ENCODE assay signal across 10 cellular contexts in genomic region chr22:35411112-35411511, GRCh38. TPM values are rescaled to one million over a fixed set of nuclear protein-coding genes. Genes with fewer than 3 reads are reported as not detected.
DNase-seq lines count a peak whose midpoint lies in the region; ATAC-seq, FAIRE-seq and TF ChIP-seq lines count a peak whose summit lies in the region.
"Had no signal": no experiment of that assay in that cellular context is flagged by ENCODE, and none has a peak within 500 bp of the region (broad histone marks: within the 10 kb centered on the region; RNA-seq: fewer than 3 reads in every experiment).

No MANE protein-coding gene starts in this region.

- peak overlapping the region; percentile 61 for H3K27ac Mint-ChIP-seq in T-helper 17 cell

- H3K9ac ChIP-seq in mesendoderm (ENCODE audit: low read length): no peak overlapping the region

- H2BK15ac ChIP-seq in mesendoderm (replicated peaks; ENCODE audit: low read depth): no peak overlapping the region

- peaks cover 57% of the 10 kb centered on the region for H3K36me3 ChIP-seq in mesendoderm (ENCODE audit: control insufficient read depth, insufficient read depth, low read length)

- peak; percentile 50 for TF ChIP-seq CTCF in GM12865 (IDR thresholded peaks at IDR 0.05; ENCODE audit: insufficient read depth, low read depth, low read length, missing control alignments)

- no peak overlapping the region for H3K4me3 Mint-ChIP-seq in T-helper 17 cell

- H3K18ac ChIP-seq in mesendoderm (ENCODE audit: low read length): no peak overlapping the region

- H4K5ac ChIP-seq in mesendoderm (ENCODE audit: low read length): no peak overlapping the region

- peaks cover 13% of the 10 kb centered on the region for H3K4me1 Mint-ChIP-seq in T-helper 17 cell

- H4K8ac ChIP-seq in mesendoderm (ENCODE audit: low read depth, low read length): no peak overlapping the region

- no peak overlapping the region for H2BK120ac ChIP-seq in mesendoderm (ENCODE audit: low read depth, low read length)

- H3K4ac ChIP-seq in mesendoderm (ENCODE audit: low read depth, low read length): no peak overlapping the region

- no peak overlapping the region for H3K23ac ChIP-seq in mesendoderm (ENCODE audit: low read length)

- no peaks in the 10 kb centered on the region for H3K79me2 ChIP-seq in mesendoderm (ENCODE audit: control insufficient read depth, insufficient read depth, low read length)

- no peaks in the 10 kb centered on the region for H3K9me3 ChIP-seq in T-helper 17 cell (ENCODE audit: control insufficient read depth, low read length, poor library complexity, severe bottlenecking)

- no peaks in the 10 kb centered on the region for H3K4me1 ChIP-seq in mesendoderm (ENCODE audit: control insufficient read depth, low read depth, low read length)

- H3K4me2 ChIP-seq in mesendoderm (ENCODE audit: low read length): no peak overlapping the region

- no peak overlapping the region for H3K27ac ChIP-seq in mesendoderm (ENCODE audit: low read depth, low read length)

- DNase-seq in GM12865 (ENCODE audit: low read depth) (peak; percentile 82), GM19239 (ENCODE audit: insufficient read length, low spot score) (peak; percentile 53), T-helper 17 cell (no peak), mesendoderm (peak; percentile 18), NOMO-1 (lab: John Stamatoyannopoulos, UW; ENCODE audit: unreplicated experiment in 2 of 2) (no peak), urothelium cell line (ENCODE audit: low spot score) (no peak)
- no peak for DNase-seq in stimulated activated naive CD4-positive, alpha-beta T cell (lab: John Stamatoyannopoulos, UW)
- DNase-seq: EL had no signal

- no peaks in the 10 kb centered on the region for H3K27me3 ChIP-seq in mesendoderm (ENCODE audit: insufficient read depth, low read length, poor library complexity)

- peak overlapping the region; percentile 30 for H3K4me3 ChIP-seq in GM12865 (ENCODE audit: low read depth, low read length)
- H3K4me3 ChIP-seq in mesendoderm (ENCODE audit: low read length): no peak overlapping the region
- H3K4me3 ChIP-seq: K562 had no signal

- H2AK5ac ChIP-seq in mesendoderm (ENCODE audit: low read length): no peak overlapping the region

- H2BK5ac ChIP-seq in mesendoderm (ENCODE audit: low read length): no peak overlapping the region

- FAIRE-seq in GM19239 (lab: Jason Lieb, UNC): peak; percentile 98
- no peak for FAIRE-seq in urothelium cell line (lab: Jason Lieb, UNC)
- FAIRE-seq: K562 had no signal

- no CpG with 5 or more reads among the region's 7 CpGs for WGBS in mesendoderm (ENCODE audit: extremely low coverage, insufficient coverage, low lambda C conversion rate)

- H3K36me3 Mint-ChIP-seq in T-helper 17 cell (ENCODE audit: low read depth): peaks cover 23% of the 10 kb centered on the region

- H3K79me1 ChIP-seq in mesendoderm (ENCODE audit: low read length): peaks cover 4% of the 10 kb centered on the region

- ATAC-seq in T-helper 17 cell: no peak
- ATAC-seq in HG03196 (IDR thresholded peaks at IDR 0.05; ENCODE audit: unreplicated experiment): no peak
- ATAC-seq: K562 had no signal

- no peak overlapping the region for H3K56ac ChIP-seq in mesendoderm (ENCODE audit: low read length)

- H3K27me3 Mint-ChIP-seq in T-helper 17 cell: no peaks in the 10 kb centered on the region

RNA-seq across cellular contexts. Expression of gene MCM5, which starts 11.2 kb away (rescaled TPM):
- total RNA-seq in T-helper 17 cell: 10 to 100 TPM; 22.6 to 32.6 TPM
- 147 TPM for polyA plus RNA-seq in mesendoderm (2013, experiment 1 of 2)
- 148 TPM for polyA plus RNA-seq in mesendoderm (2013, experiment 2 of 2)

RNA-seq across cellular contexts. Expression of gene HMOX1, which starts 30.2 kb away (rescaled TPM):
- 1 to 10 TPM; 1.1 to 3.0 TPM for total RNA-seq in T-helper 17 cell
- 10.1 TPM for polyA plus RNA-seq in mesendoderm (2013, experiment 1 of 2)
- polyA plus RNA-seq in mesendoderm (2013, experiment 2 of 2): 11.1 TPM
- total RNA-seq: K562 had no signal
- polyA plus RNA-seq: K562 had no signal

Comparison
In these comparisons a context has a peak if more than half of its experiments do, and no peak if none do; other contexts are left out.
1. DNase-seq: peak in GM12865 (single experiment), GM19239 (single experiment) and mesendoderm (single experiment); none in T-helper 17 cell (0 of 3), NOMO-1 (0 of 2), stimulated activated naive CD4-positive, alpha-beta T cell (0 of 6) and urothelium cell line (single experiment).